15 cellular contexts compared by ENCODE assay signal in genomic region chr9:111944467-111944866, GRCh38. TPM values are rescaled to one million over a fixed set of nuclear protein-coding genes. Genes with fewer than 3 reads are reported as not detected.
DNase-seq lines count a peak whose midpoint lies in the region; ATAC-seq, FAIRE-seq and TF ChIP-seq lines count a peak whose summit lies in the region.
"Had no signal": no experiment of that assay in that cellular context is flagged by ENCODE, and none has a peak within 500 bp of the region (broad histone marks: within the 10 kb centered on the region; RNA-seq: fewer than 3 reads in every experiment).

No MANE protein-coding gene starts in this region.

- H3K4me1 ChIP-seq in A549, result peaks cover 18% of the 10 kb centered on the region
- no peaks in the 10 kb centered on the region for H3K4me1 ChIP-seq in RWPE2 (ENCODE audit: insufficient read depth, poor library complexity, severe bottlenecking)
- H3K4me1 ChIP-seq: gastrocnemius medialis, vagina had no signal

- no peak for FAIRE-seq in A549 (lab: Jason Lieb, UNC)

- POLR2A ChIA-PET in A549 (lab: Yijun Ruan, JAX), result no interaction called here

- CTCF ChIA-PET in A549 (lab: Yijun Ruan, JAX), result interaction anchor here (1.1 to 2.1 kb wide), 3 partner anchors 8 to 130 kb away, joined by 4 to 7 read pairs (median 5); no protein-coding TSS in a partner anchor

- H3K27ac ChIP-seq in A549 (peak overlapping the region; percentile 5 to 22; a peak in 5 of 6 replicates), RWPE2 (ENCODE audit: poor library complexity, severe bottlenecking) (peak overlapping the region; percentile 6), dorsolateral prefrontal cortex (no peak overlapping the region)
- H3K27ac ChIP-seq: coronary artery, vagina had no signal

- no peak for TF ChIP-seq RAD21 in A549 (conservative IDR thresholded peaks at IDR 0.05 in 1 of 2, IDR thresholded peaks at IDR 0.05 in 1 of 2)

- WGBS in A549 (ENCODE audit: missing lambda C conversion rate), result 86% methylated on average over 2 of the region's 2 CpGs

- TF ChIP-seq EP300 in A549 (IDR thresholded peaks at IDR 0.05), result no peak

- intact Hi-C loops in dorsolateral prefrontal cortex (cut with DNase I), result no loop called here

- H3K27me3 ChIP-seq in RWPE2 (ENCODE audit: insufficient read depth, poor library complexity, severe bottlenecking), result no peaks in the 10 kb centered on the region
- H3K27me3 ChIP-seq in dorsolateral prefrontal cortex, result peaks cover 0 to 4% (median 0%) of the 10 kb centered on the region in 45 donors
- H3K27me3 ChIP-seq: gastrocnemius medialis, vagina had no signal

- peak overlapping the region; percentile 41 for H3K4me2 ChIP-seq in A549

- H3K4me3 ChIP-seq in A549 (no peak overlapping the region), RWPE2 (ENCODE audit: severe bottlenecking) (no peak overlapping the region), fibroblast of the aortic adventitia (ENCODE audit: low read depth, low read length) (no peak overlapping the region), dorsolateral prefrontal cortex (no peak overlapping the region)
- H3K4me3 ChIP-seq: coronary artery, gastrocnemius medialis, vagina had no signal

- H3K9me3 ChIP-seq in A549 (no peaks in the 10 kb centered on the region), RWPE2 (ENCODE audit: severe bottlenecking) (no peaks in the 10 kb centered on the region)
- H3K9me3 ChIP-seq: gastrocnemius medialis, vagina had no signal

- no peak for DNase-seq in A549 (ENCODE audit: low read depth in 1 of 2, low spot score in 1 of 2)
- no peak for DNase-seq in RWPE2 (ENCODE audit: low spot score)
- peak; percentile 67 for DNase-seq in fibroblast of the aortic adventitia (ENCODE audit: low read depth)
- DNase-seq in dorsolateral prefrontal cortex, result no peak
- DNase-seq in OCI-M2 (lab: John Stamatoyannopoulos, UW; ENCODE audit: unreplicated experiment), result no peak
- DNase-seq: activated naive CD4-positive, alpha-beta T cell treated with anti-CD3 and anti-CD28 coated beads, Interleukin-2, amount 50 U/mL, for 16 hours; gastrocnemius medialis; islet precursor cell; NCI-H2081 treated with DMSO at 0.1 percent for 48 hours; stimulated activated CD4-positive, alpha-beta T cell treated with anti-CD3 and anti-CD28 coated beads, Interleukin-1b, Interleukin-23, amount 100 ng/mL, for 48 hours had no signal

- no peak for TF ChIP-seq CTCF in A549 (IDR thresholded peaks at IDR 0.05)
- no peak for TF ChIP-seq CTCF in RWPE2 (IDR thresholded peaks at IDR 0.05; ENCODE audit: poor library complexity, severe bottlenecking)
- no peak for TF ChIP-seq CTCF in fibroblast of the aortic adventitia (IDR thresholded peaks at IDR 0.05; ENCODE audit: insufficient read depth, low read length)
- no peak for TF ChIP-seq CTCF in dorsolateral prefrontal cortex (IDR thresholded peaks at IDR 0.05 in 54 of 56, conservative IDR thresholded peaks at IDR 0.05 in 2 of 56; ENCODE audit: low read depth in 1 of 56, partially characterized antibody in 56 of 56)

- no peak for TF ChIP-seq POLR2A in A549 (IDR thresholded peaks at IDR 0.05; ENCODE audit: low read length)

- ATAC-seq in A549, result peak; percentile 48 to 69; a peak in 4 of 6 replicates
- ATAC-seq in GM19452 (IDR thresholded peaks at IDR 0.05; ENCODE audit: unreplicated experiment), result peak; percentile 40
- ATAC-seq in RWPE2 (ENCODE audit: low read depth), result no peak
- no peak for ATAC-seq in GM18502 (IDR thresholded peaks at IDR 0.05; ENCODE audit: poor library complexity, unreplicated experiment)
- no peak for ATAC-seq in GM18858 (IDR thresholded peaks at IDR 0.05; ENCODE audit: unreplicated experiment)
- ATAC-seq: gastrocnemius medialis had no signal

- no peaks in the 10 kb centered on the region for H3K36me3 ChIP-seq in RWPE2 (ENCODE audit: low read depth)
- H3K36me3 ChIP-seq: gastrocnemius medialis, vagina had no signal

TF ChIP-seq in A549, 52 proteins besides CTCF, POLR2A, EP300 and RAD21:
- TF ChIP-seq JUN (IDR thresholded peaks at IDR 0.05) (no peak), HEYL (CRISPR knock-in tag; IDR thresholded peaks at IDR 0.05) (no peak), CBX2 (IDR thresholded peaks at IDR 0.05; ENCODE audit: borderline replicate concordance, low read depth) (no peak), CEBPB (IDR thresholded peaks at IDR 0.05) (no peak), SMC3 (IDR thresholded peaks at IDR 0.05) (no peak), ZSCAN20 (CRISPR knock-in tag; IDR thresholded peaks at IDR 0.05) (no peak), MAX (IDR thresholded peaks at IDR 0.05) (no peak), CHD2 (IDR thresholded peaks at IDR 0.05; ENCODE audit: low read length, partially characterized antibody) (no peak), FOSB (CRISPR knock-in tag; IDR thresholded peaks at IDR 0.05) (no peak), RNF2 (IDR thresholded peaks at IDR 0.05; ENCODE audit: borderline replicate concordance, low read depth) (no peak), CBX8 (IDR thresholded peaks at IDR 0.05) (no peak), PHF8 (IDR thresholded peaks at IDR 0.05; ENCODE audit: borderline replicate concordance, low read depth) (no peak)

RNA-seq across cellular contexts. Expression of gene UGCG, which starts 47.9 kb away (rescaled TPM):
- polyA plus RNA-seq in A549 (2011; rRNA removed), result 16.7 and 25.9 TPM in 2 replicates
- polyA plus RNA-seq in A549 (2012; cell fraction: cytosol; rRNA removed), result 7.8 and 9.5 TPM in 2 replicates
- polyA plus RNA-seq in A549 (2012; cell fraction: nucleus; rRNA removed), result 7.4 and 10.6 TPM in 2 replicates
- 10.5 to 12.1 TPM (median 11.6 TPM) in 3 replicates for polyA plus RNA-seq in A549 (2017; fragmentation: RNase III; extraction: RNeasy Plus Mini Kit Qiagen cat#74134 plus additional on column Dnase treatment)
- polyA minus RNA-seq in A549 (2011; rRNA and poly(A)+ RNA removed), result 14.5 and 17.2 TPM in 2 replicates
- total RNA-seq in fibroblast of the aortic adventitia (ENCODE audit: low replicate concordance), result 51.6 and 70.9 TPM in 2 replicates
- total RNA-seq in dorsolateral prefrontal cortex, result 10 to 100 TPM; 12.6 to 46.0 (median 30.8) TPM

Comparison
In these comparisons a context has a peak if more than half of its experiments do, and no peak if none do; other contexts are left out.
1. ATAC-seq: peak in A549 (2 of 2) and GM19452 (single experiment); none in RWPE2 (single experiment), GM18502 (single experiment) and GM18858 (single experiment).
2. H3K27ac ChIP-seq: peak in A549 (2 of 2) and RWPE2 (single experiment); none in dorsolateral prefrontal cortex (0 of 59).